Comparison of ENCODE assay signal across 20 cellular contexts in the genomic region with DNA sequence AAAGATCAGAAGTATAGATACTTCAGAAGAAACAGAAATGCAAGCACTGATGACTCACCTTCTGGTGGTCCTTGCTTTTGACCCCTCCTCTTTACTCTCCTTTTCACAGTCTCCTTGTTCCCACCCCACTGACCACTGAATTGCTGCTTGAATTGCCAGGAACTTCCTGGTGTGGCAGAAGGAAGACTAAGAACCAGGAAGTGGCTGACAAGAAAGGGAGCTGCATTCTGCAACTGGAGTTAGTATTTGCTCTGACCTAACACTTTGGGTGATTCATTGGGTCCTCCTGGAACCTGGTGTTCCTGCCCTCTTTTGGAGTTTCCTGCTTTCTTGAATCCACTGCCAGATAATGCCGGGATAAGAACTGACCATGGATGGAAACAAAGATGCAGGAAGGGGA. TPM values are rescaled to one million over a fixed set of nuclear protein-coding genes. Genes with fewer than 3 reads are reported as not detected.
A peak's percentile ranks its signal among the peaks of the same experiment; 100 is the strongest.
DNase-seq lines count a peak whose midpoint lies in the region; ATAC-seq and TF ChIP-seq lines count a peak whose summit lies in the region.
"Had no signal": no experiment of that assay in that cellular context is flagged by ENCODE, and none has a peak within 500 bp of the region (broad histone marks: within the 10 kb centered on the region; RNA-seq: fewer than 3 reads in every experiment).

No MANE protein-coding gene starts in this region.

- H3K27ac ChIP-seq in stomach: peak overlapping the region in 1 of 5 donors; percentile 36
- no peak overlapping the region for H3K27ac ChIP-seq in GM23338 (ENCODE audit: low read depth)
- H3K27ac ChIP-seq: esophagus muscularis mucosa, left ventricle myocardium inferior, upper lobe of left lung had no signal

- ATAC-seq in GM21786 (IDR thresholded peaks at IDR 0.05; ENCODE audit: unreplicated experiment) (no peak), GM23338 (no peak)
- ATAC-seq: activated naive CD8-positive, alpha-beta T cell treated with anti-CD3 and anti-CD28 coated beads, Interleukin-2, amount 50 U/mL, for 24 hours; right cardiac atrium had no signal

- no peak for TF ChIP-seq EP300 in stomach (IDR thresholded peaks at IDR 0.05)

- H3K36me3 ChIP-seq in stomach: peaks cover 0 to 22% (median 2%) of the 10 kb centered on the region in 4 donors
- H3K36me3 ChIP-seq in GM23338 (ENCODE audit: insufficient read depth): no peaks in the 10 kb centered on the region
- H3K36me3 ChIP-seq: upper lobe of left lung had no signal

- H3K79me2 ChIP-seq in GM23338 (replicated peaks; ENCODE audit: insufficient read depth): no peaks in the 10 kb centered on the region

- no peak overlapping the region for H2AFZ ChIP-seq in GM23338

- no peaks in the 10 kb centered on the region for H3F3A ChIP-seq in GM23338 (replicated peaks; ENCODE audit: low read depth)

- DNase-seq in SIG-M5 treated with dmso at 0.1 percent for 504 hours (lab: John Stamatoyannopoulos, UW; ENCODE audit: unreplicated experiment) (peak; percentile 22), SIG-M5 (lab: John Stamatoyannopoulos, UW) (no peak), NCI-H226 (peak; percentile 15), epithelial cell of proximal tubule (ENCODE audit: low read depth) (peak; percentile 26), stomach (peak; percentile 27), GM23338 (ENCODE audit: low spot score) (no peak)
- DNase-seq in effector CD8-positive, alpha-beta T cell (lab: John Stamatoyannopoulos, UW): no peak
- DNase-seq: activated CD4-positive, alpha-beta T cell treated with anti-CD3 and anti-CD28 coated beads for 48 hours; activated naive CD8-positive, alpha-beta T cell treated with anti-CD3 and anti-CD28 coated beads, Interleukin-2, amount 50 U/mL, for 24 hours; activated T-cell treated with anti-CD3 and anti-CD28 coated beads, Interleukin-2, amount 50 U/mL, for 1 hour; KBM-7; left ventricle myocardium inferior; naive B cell; right cardiac atrium; RPMI8226; stimulated activated CD4-positive, alpha-beta T cell treated with anti-CD3 and anti-CD28 coated beads, Interleukin-2, amount 100 ng/mL, for 48 hours had no signal

- H3K27me3 ChIP-seq in stomach (no peaks in the 10 kb centered on the region), GM23338 (ENCODE audit: insufficient read depth) (no peaks in the 10 kb centered on the region)
- H3K27me3 ChIP-seq: esophagus muscularis mucosa, upper lobe of left lung had no signal

- H3K27me3 Mint-ChIP-seq in GM23338 (ENCODE audit: insufficient read depth, low read depth, poor library complexity): peaks cover 5% of the 10 kb centered on the region

- H3K4me2 ChIP-seq in GM23338: no peak overlapping the region

- H3K4me3 ChIP-seq in epithelial cell of proximal tubule (ENCODE audit: low read depth, low read length) (no peak overlapping the region), stomach (no peak overlapping the region), GM23338 (no peak overlapping the region)
- H3K4me3 ChIP-seq: esophagus muscularis mucosa, left ventricle myocardium inferior, upper lobe of left lung had no signal

- H3K9me3 Mint-ChIP-seq in GM23338: peaks cover 14% of the 10 kb centered on the region

- H3K4me3 Mint-ChIP-seq in GM23338: no peak overlapping the region
- H3K4me3 Mint-ChIP-seq: activated naive CD8-positive, alpha-beta T cell treated with anti-CD3 and anti-CD28 coated beads, Interleukin-2, amount 50 U/mL, for 24 hours; naive B cell; T-helper 2 cell treated with Interferon-gamma antibody and Interleukin-4, amounts not matched to agents 5 μg/mL and 100 μg/mL, for 36 hours had no signal

- H3K4me1 ChIP-seq in stomach: no peaks in the 10 kb centered on the region
- H3K4me1 ChIP-seq in GM23338 (ENCODE audit: insufficient read depth): no peaks in the 10 kb centered on the region
- H3K4me1 ChIP-seq: esophagus muscularis mucosa, left ventricle myocardium inferior, upper lobe of left lung had no signal

- no peaks in the 10 kb centered on the region; the same call in 2 of the 3 replicates for H3K4me1 Mint-ChIP-seq in GM23338
- H3K4me1 Mint-ChIP-seq: activated naive CD8-positive, alpha-beta T cell treated with anti-CD3 and anti-CD28 coated beads, Interleukin-2, amount 50 U/mL, for 24 hours; naive B cell had no signal

- intact Hi-C loops in stomach (cut with DNase I; ENCODE audit: low total_unique reads): no loop called here

- WGBS in stomach, 5 donors: 24 to 78% (median 46%) methylated on average over 1 of the region's 1 CpG

- no peak overlapping the region for H3K27ac Mint-ChIP-seq in GM23338
- H3K27ac Mint-ChIP-seq: activated naive CD8-positive, alpha-beta T cell treated with anti-CD3 and anti-CD28 coated beads, Interleukin-2, amount 50 U/mL, for 24 hours; naive B cell; T-helper 2 cell treated with Interferon-gamma antibody and Interleukin-4, amounts not matched to agents 5 μg/mL and 100 μg/mL, for 36 hours had no signal

- 0 out of 2 replicates have a peak, but pooled peaks cover 10% of the 10 kb centered on the region for H3K9me2 ChIP-seq in GM23338 (ENCODE audit: insufficient read depth)

- no peaks in the 10 kb centered on the region for H4K20me1 ChIP-seq in GM23338 (replicated peaks; ENCODE audit: insufficient read depth)

- TF ChIP-seq CTCF in epithelial cell of proximal tubule (conservative IDR thresholded peaks at IDR 0.05; ENCODE audit: low read depth, low read length): no peak
- TF ChIP-seq CTCF in stomach (IDR thresholded peaks at IDR 0.05): no peak
- no peak for TF ChIP-seq CTCF in GM23338 (conservative IDR thresholded peaks at IDR 0.05; ENCODE audit: low read depth in 2 of 2)

- H3K9me3 ChIP-seq in stomach: peaks cover 0 to 14% (median 5%) of the 10 kb centered on the region in 4 donors

- TF ChIP-seq POLR2A in stomach (IDR thresholded peaks at IDR 0.05): no peak

- H3K36me3 Mint-ChIP-seq in GM23338 (ENCODE audit: low read depth): peaks cover 10% of the 10 kb centered on the region; the same call in 2 of the 3 replicates

TF ChIP-seq in GM23338, 12 proteins besides CTCF, POLR2A, EP300 and RAD21 (continues in another document):
- TF ChIP-seq, protein P1, sequence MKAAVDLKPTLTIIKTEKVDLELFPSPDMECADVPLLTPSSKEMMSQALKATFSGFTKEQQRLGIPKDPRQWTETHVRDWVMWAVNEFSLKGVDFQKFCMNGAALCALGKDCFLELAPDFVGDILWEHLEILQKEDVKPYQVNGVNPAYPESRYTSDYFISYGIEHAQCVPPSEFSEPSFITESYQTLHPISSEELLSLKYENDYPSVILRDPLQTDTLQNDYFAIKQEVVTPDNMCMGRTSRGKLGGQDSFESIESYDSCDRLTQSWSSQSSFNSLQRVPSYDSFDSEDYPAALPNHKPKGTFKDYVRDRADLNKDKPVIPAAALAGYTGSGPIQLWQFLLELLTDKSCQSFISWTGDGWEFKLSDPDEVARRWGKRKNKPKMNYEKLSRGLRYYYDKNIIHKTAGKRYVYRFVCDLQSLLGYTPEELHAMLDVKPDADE (IDR thresholded peaks at IDR 0.05): no peak
- no peak for TF ChIP-seq ZNF331 (CRISPR knock-in tag; IDR thresholded peaks at IDR 0.05; ENCODE audit: low read depth)
- TF ChIP-seq, protein P2, sequence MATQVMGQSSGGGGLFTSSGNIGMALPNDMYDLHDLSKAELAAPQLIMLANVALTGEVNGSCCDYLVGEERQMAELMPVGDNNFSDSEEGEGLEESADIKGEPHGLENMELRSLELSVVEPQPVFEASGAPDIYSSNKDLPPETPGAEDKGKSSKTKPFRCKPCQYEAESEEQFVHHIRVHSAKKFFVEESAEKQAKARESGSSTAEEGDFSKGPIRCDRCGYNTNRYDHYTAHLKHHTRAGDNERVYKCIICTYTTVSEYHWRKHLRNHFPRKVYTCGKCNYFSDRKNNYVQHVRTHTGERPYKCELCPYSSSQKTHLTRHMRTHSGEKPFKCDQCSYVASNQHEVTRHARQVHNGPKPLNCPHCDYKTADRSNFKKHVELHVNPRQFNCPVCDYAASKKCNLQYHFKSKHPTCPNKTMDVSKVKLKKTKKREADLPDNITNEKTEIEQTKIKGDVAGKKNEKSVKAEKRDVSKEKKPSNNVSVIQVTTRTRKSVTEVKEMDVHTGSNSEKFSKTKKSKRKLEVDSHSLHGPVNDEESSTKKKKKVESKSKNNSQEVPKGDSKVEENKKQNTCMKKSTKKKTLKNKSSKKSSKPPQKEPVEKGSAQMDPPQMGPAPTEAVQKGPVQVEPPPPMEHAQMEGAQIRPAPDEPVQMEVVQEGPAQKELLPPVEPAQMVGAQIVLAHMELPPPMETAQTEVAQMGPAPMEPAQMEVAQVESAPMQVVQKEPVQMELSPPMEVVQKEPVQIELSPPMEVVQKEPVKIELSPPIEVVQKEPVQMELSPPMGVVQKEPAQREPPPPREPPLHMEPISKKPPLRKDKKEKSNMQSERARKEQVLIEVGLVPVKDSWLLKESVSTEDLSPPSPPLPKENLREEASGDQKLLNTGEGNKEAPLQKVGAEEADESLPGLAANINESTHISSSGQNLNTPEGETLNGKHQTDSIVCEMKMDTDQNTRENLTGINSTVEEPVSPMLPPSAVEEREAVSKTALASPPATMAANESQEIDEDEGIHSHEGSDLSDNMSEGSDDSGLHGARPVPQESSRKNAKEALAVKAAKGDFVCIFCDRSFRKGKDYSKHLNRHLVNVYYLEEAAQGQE (IDR thresholded peaks at IDR 0.05; ENCODE audit: unreplicated experiment): no peak
- no peak for TF ChIP-seq EZH2 (IDR thresholded peaks at IDR 0.05; ENCODE audit: low read depth, unreplicated experiment)
- no peak for TF ChIP-seq NANOG (IDR thresholded peaks at IDR 0.05; ENCODE audit: borderline replicate concordance)
- TF ChIP-seq ZNF114 (CRISPR knock-in tag; IDR thresholded peaks at IDR 0.05): no peak
- TF ChIP-seq EZH2phosphoT487 (IDR thresholded peaks at IDR 0.05; ENCODE audit: unreplicated experiment): no peak
- no peak for TF ChIP-seq JUNB (IDR thresholded peaks at IDR 0.05; ENCODE audit: unreplicated experiment)
- no peak for TF ChIP-seq STAT1 (IDR thresholded peaks at IDR 0.05; ENCODE audit: unreplicated experiment)

RNA-seq across cellular contexts. Expression of a gene that starts 23.0 kb away (rescaled TPM):
- total RNA-seq in epithelial cell of proximal tubule: under 0.01 TPM in 1 of 2 replicates, not detected in the other
- total RNA-seq in stomach: 1 to 10 TPM in 1 of 5 donors, under 1 TPM in 1, not detected in 3; 0.55 to 3.6 TPM
- under 1 TPM; 0.12 to 0.31 (median 0.25) TPM for polyA plus RNA-seq in stomach
- total RNA-seq in GM23338 (2014; rRNA removed; shearing (Covaris generic)): not detected in 2 replicates
- polyA plus RNA-seq in GM23338 (2016; fragmentation: Nextera tagmentation; extraction: Ambion mirVana): not detected in 2 replicates

Comparison
In these comparisons a context has a peak if more than half of its experiments do, and no peak if none do; other contexts are left out.
1. DNase-seq: peak in SIG-M5 treated with dmso at 0.1 percent for 504 hours (single experiment), NCI-H226 (single experiment), epithelial cell of proximal tubule (single experiment) and stomach (single experiment); none in SIG-M5 (single experiment), GM23338 (single experiment) and effector CD8-positive, alpha-beta T cell (single experiment).